ENCODE assay signal across 18 cellular contexts in genomic region chr11:10444725-10445286, GRCh38. TPM values are rescaled to one million over a fixed set of nuclear protein-coding genes. Genes with fewer than 3 reads are reported as not detected.
DNase-seq lines count a peak whose midpoint lies in the region; ATAC-seq and TF ChIP-seq lines count a peak whose summit lies in the region.
"Had no signal": no experiment of that assay in that cellular context is flagged by ENCODE, and none has a peak within 500 bp of the region (broad histone marks: within the 10 kb centered on the region; RNA-seq: fewer than 3 reads in every experiment).

No MANE protein-coding gene starts in this region.

- DNase-seq in activated T-cell treated with anti-CD3 and anti-CD28 coated beads, Interleukin-2, amount 50 U/mL, for 4 hours = no peak
- DNase-seq in activated T-cell treated with anti-CD3 and anti-CD28 coated beads, Interleukin-2, amount 50 U/mL, for 72 hours = no peak
- peak; percentile 57 for DNase-seq in Jurkat, Clone E6-1 (ENCODE audit: low read depth, low spot score)
- DNase-seq in activated B cell treated with CpG ODN at 0.5 μM for 24 hours = no peak
- no peak for DNase-seq in sciatic nerve (ENCODE audit: low spot score)
- no peak for DNase-seq in hepatic stellate cell (ENCODE audit: low spot score)
- no peak for DNase-seq in cerebellar nuclear complex (lab: John Stamatoyannopoulos, UW)
- DNase-seq: activated CD8-positive, alpha-beta memory T cell treated with anti-CD3 and anti-CD28 coated beads for 24 hours; amygdala; caudate nucleus; effector CD8-positive, alpha-beta T cell; esophagus squamous epithelium; HCEC 1CT; NCI-H1436 treated with DMSO at 0.1 percent for 48 hours; NCI-H748 treated with DMSO at 0.1 percent for 48 hours; pancreas; sigmoid colon had no signal

- no peak overlapping the region for H3K4me3 ChIP-seq in Jurkat, Clone E6-1 (ENCODE audit: low read length)
- H3K4me3 ChIP-seq: esophagus squamous epithelium, pancreas, sigmoid colon had no signal

- H3K4me1 Mint-ChIP-seq in activated T-cell treated with anti-CD3 and anti-CD28 coated beads, Interleukin-2, amount 50 U/mL, for 4 hours (ENCODE audit: low read depth) = peaks cover 28% of the 10 kb centered on the region
- peaks cover 58% of the 10 kb centered on the region for H3K4me1 Mint-ChIP-seq in activated T-cell treated with anti-CD3 and anti-CD28 coated beads, Interleukin-2, amount 50 U/mL, for 72 hours (ENCODE audit: low read depth)
- peaks cover 53% of the 10 kb centered on the region for H3K4me1 Mint-ChIP-seq in activated B cell treated with CpG ODN at 0.5 μM for 24 hours

- no peak overlapping the region for H3K27ac Mint-ChIP-seq in activated T-cell treated with anti-CD3 and anti-CD28 coated beads, Interleukin-2, amount 50 U/mL, for 72 hours
- H3K27ac Mint-ChIP-seq in activated B cell treated with CpG ODN at 0.5 μM for 24 hours = peak overlapping the region; percentile 24

- no peaks in the 10 kb centered on the region for H3K9me3 Mint-ChIP-seq in activated T-cell treated with anti-CD3 and anti-CD28 coated beads, Interleukin-2, amount 50 U/mL, for 4 hours
- no peaks in the 10 kb centered on the region for H3K9me3 Mint-ChIP-seq in activated T-cell treated with anti-CD3 and anti-CD28 coated beads, Interleukin-2, amount 50 U/mL, for 72 hours
- no peaks in the 10 kb centered on the region for H3K9me3 Mint-ChIP-seq in activated B cell treated with CpG ODN at 0.5 μM for 24 hours

- no peak overlapping the region for H3K4me3 Mint-ChIP-seq in activated T-cell treated with anti-CD3 and anti-CD28 coated beads, Interleukin-2, amount 50 U/mL, for 4 hours
- H3K4me3 Mint-ChIP-seq in activated T-cell treated with anti-CD3 and anti-CD28 coated beads, Interleukin-2, amount 50 U/mL, for 72 hours = no peak overlapping the region
- no peak overlapping the region for H3K4me3 Mint-ChIP-seq in activated B cell treated with CpG ODN at 0.5 μM for 24 hours

- no peak for TF ChIP-seq CTCF in activated B cell treated with CpG ODN at 0.5 μM for 24 hours (IDR thresholded peaks at IDR 0.05)

- CTCF ChIA-PET in activated B cell treated with CpG ODN at 0.5 μM for 24 hours (lab: Charles Lee) = interaction anchor here (1.4 kb wide), 1 partner anchor 10 kb away, joined by 5 read pairs; the partner anchor contains the start of gene AMPD3

- no peaks in the 10 kb centered on the region for H3K27me3 Mint-ChIP-seq in activated T-cell treated with anti-CD3 and anti-CD28 coated beads, Interleukin-2, amount 50 U/mL, for 4 hours (ENCODE audit: low read depth)
- no peaks in the 10 kb centered on the region for H3K27me3 Mint-ChIP-seq in activated T-cell treated with anti-CD3 and anti-CD28 coated beads, Interleukin-2, amount 50 U/mL, for 72 hours (ENCODE audit: low read depth)
- H3K27me3 Mint-ChIP-seq in activated B cell treated with CpG ODN at 0.5 μM for 24 hours = no peaks in the 10 kb centered on the region

- ATAC-seq in activated T-cell treated with anti-CD3 and anti-CD28 coated beads, Interleukin-2, amount 50 U/mL, for 4 hours = peak; percentile 26 to 40
- ATAC-seq in activated T-cell treated with anti-CD3 and anti-CD28 coated beads, Interleukin-2, amount 50 U/mL, for 72 hours (replicated peaks in 1 of 2) = no peak
- ATAC-seq in activated B cell treated with CpG ODN at 0.5 μM for 24 hours (ENCODE audit: low read depth) (no peak), sciatic nerve (peak; percentile 52), HG03025 (IDR thresholded peaks at IDR 0.05; ENCODE audit: low FRiP score, unreplicated experiment) (no peak)

- POLR2A ChIA-PET in activated B cell treated with CpG ODN at 0.5 μM for 24 hours (lab: Charles Lee) = interaction anchor here (1.0 to 3.3 kb wide), 3 partner anchors 11 to 58 kb away, joined by 3 to 31 read pairs (median 4); partner anchors contain the start of gene AMPD3

- no peaks in the 10 kb centered on the region for H3K36me3 Mint-ChIP-seq in activated T-cell treated with anti-CD3 and anti-CD28 coated beads, Interleukin-2, amount 50 U/mL, for 4 hours (ENCODE audit: insufficient read depth)
- H3K36me3 Mint-ChIP-seq in activated T-cell treated with anti-CD3 and anti-CD28 coated beads, Interleukin-2, amount 50 U/mL, for 72 hours (ENCODE audit: insufficient read depth in 2 of 2) = peaks cover 0 to 2% of the 10 kb centered on the region in 2 donors
- no peaks in the 10 kb centered on the region for H3K36me3 Mint-ChIP-seq in activated B cell treated with CpG ODN at 0.5 μM for 24 hours (ENCODE audit: low read depth)

- intact Hi-C loops in activated B cell treated with CpG ODN at 0.5 μM for 24 hours (cut with micrococcal nuclease) = no loop called here
- intact Hi-C loops in sciatic nerve (cut with DNase I) = no loop called here

RNA-seq across cellular contexts. Expression of gene AMPD3, which starts 10.3 kb away (rescaled TPM):
- 10 to 100 TPM in 1 of 3 donors, 1 to 10 TPM in 2; 7.9 to 11.2 (median 9.0) TPM for total RNA-seq in activated T-cell treated with anti-CD3 and anti-CD28 coated beads, Interleukin-2, amount 50 U/mL, for 4 hours
- 10 to 100 TPM; 21.6 to 28.8 TPM for total RNA-seq in activated T-cell treated with anti-CD3 and anti-CD28 coated beads, Interleukin-2, amount 50 U/mL, for 72 hours
- 9.3 TPM for polyA plus RNA-seq in Jurkat, Clone E6-1 (2012; ENCODE audit: insufficient read depth, insufficient read length)
- 99.5 and 116 TPM in 2 replicates for total RNA-seq in activated B cell treated with CpG ODN at 0.5 μM for 24 hours
- total RNA-seq in sciatic nerve = 9.1 TPM

Comparison
In these comparisons a context has a peak if more than half of its experiments do, and no peak if none do; other contexts are left out.
1. ATAC-seq: peak in activated T-cell treated with anti-CD3 and anti-CD28 coated beads, Interleukin-2, amount 50 U/mL, for 4 hours (2 of 2) and sciatic nerve (single experiment); none in activated T-cell treated with anti-CD3 and anti-CD28 coated beads, Interleukin-2, amount 50 U/mL, for 72 hours (0 of 2), activated B cell treated with CpG ODN at 0.5 μM for 24 hours (single experiment) and HG03025 (single experiment).